8 cellular contexts compared by ENCODE assay signal in the genomic region with DNA sequence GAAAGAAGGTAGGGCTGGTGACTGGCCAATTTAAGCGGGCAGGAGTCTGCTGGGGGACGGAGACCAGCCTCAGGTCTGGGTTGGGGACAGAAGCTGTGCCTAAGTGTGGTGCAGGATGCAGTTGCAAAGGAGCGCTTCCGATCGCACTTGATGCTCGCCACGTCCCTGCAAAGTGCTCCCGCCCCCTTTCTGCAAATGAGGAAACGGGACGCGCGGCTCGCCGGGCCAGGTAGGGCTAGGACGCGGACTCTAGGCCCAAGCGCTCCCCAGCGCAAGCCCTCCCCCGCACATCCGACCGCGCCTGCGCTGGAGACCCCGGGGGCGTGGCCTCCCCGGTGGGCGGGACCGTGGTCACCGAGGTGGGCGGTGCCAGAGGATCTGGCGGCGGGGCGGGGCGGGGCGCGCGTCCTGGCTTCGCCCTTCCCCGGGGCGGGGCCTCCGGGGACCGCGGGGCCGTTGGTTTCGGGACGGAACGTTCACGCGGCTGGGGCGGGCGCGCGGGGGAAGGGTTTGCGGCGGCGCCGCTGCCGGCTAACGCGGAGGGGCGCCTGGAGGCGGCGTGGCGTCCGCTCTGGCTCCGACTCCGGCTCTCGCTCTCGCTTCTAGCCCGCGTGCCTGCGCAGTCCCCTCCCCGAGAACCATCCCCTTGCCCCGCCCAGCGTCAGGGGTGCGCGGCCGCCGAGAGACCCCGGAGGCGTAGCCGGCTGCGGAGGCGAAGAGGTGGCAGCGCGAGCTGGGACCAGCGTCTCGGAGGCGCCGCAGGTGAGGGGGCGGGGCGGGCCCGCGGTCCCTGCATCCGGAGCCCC. TPM values are rescaled to one million over a fixed set of nuclear protein-coding genes. Genes with fewer than 3 reads are reported as not detected.
DNase-seq lines count a peak whose midpoint lies in the region; TF ChIP-seq lines count a peak whose summit lies in the region.

Gene FAM118A (plus strand): TSS at position 513 of the 806 bp plus-strand sequence. CDS start 12,446 bp downstream, outside the sequence.

- peak within 1 kb of the TSS; percentile 91 for H3K4me3 Mint-ChIP-seq in neural progenitor cell

- in situ Hi-C loops in HAP-1 (cut with MboI; ENCODE audit: low sequenced_read_pairs), result no loop called here

- H3K79me2 ChIP-seq in MM.1S (ENCODE audit: low read length), result peaks cover 41% of the 10 kb centered on the region
- H3K79me2 ChIP-seq in neural progenitor cell (ENCODE audit: low read depth), result peaks cover 27% of the 10 kb centered on the region

- peak within 1 kb of the TSS; percentile 73 for H3K4me3 ChIP-seq in HAP-1
- peak within 1 kb of the TSS; percentile 98 for H3K4me3 ChIP-seq in MM.1S (ENCODE audit: low read length)
- H3K4me3 ChIP-seq in SJCRH30, result peak within 1 kb of the TSS; percentile 85
- H3K4me3 ChIP-seq in foreskin fibroblast (ENCODE audit: low read depth in 1 of 2, low read length in 2 of 2), result peak within 1 kb of the TSS; percentile 80 to 92
- peak within 1 kb of the TSS; percentile 90 for H3K4me3 ChIP-seq in neural progenitor cell
- peak within 1 kb of the TSS; percentile 83 to 90 for H3K4me3 ChIP-seq in stomach smooth muscle (ENCODE audit: low read length in 2 of 2)

- peaks cover 5% of the 10 kb centered on the region for H3K36me3 Mint-ChIP-seq in neural progenitor cell

- H2AFZ ChIP-seq in MM.1S (ENCODE audit: low read length) (peak within 1 kb of the TSS; percentile 97), neural progenitor cell (replicated peaks) (peak within 1 kb of the TSS; percentile 87)

- DNase-seq in GDM1 (lab: John Stamatoyannopoulos, UW) (peak; percentile 92), HAP-1 (ENCODE audit: low spot score in 2 of 2) (peak; percentile 87 to 93), MM.1S (peak; percentile 93), SJCRH30 (peak; percentile 83 to 88), foreskin fibroblast (peak; percentile 90 to 97), neural progenitor cell (ENCODE audit: low spot score) (peak; percentile 97)
- peak; percentile 97 for DNase-seq in activated gamma-delta T cell treated with anti-CD3 and anti-CD28 coated beads, Interleukin-2, amount 50 U/mL, for 16 hours (ENCODE audit: low read depth)

- H3K4me1 ChIP-seq in HAP-1, result peaks cover 16% of the 10 kb centered on the region
- H3K4me1 ChIP-seq in MM.1S (ENCODE audit: low read length), result peaks cover 10% of the 10 kb centered on the region
- peaks cover 2% of the 10 kb centered on the region; the same call in 1 of the 2 replicates for H3K4me1 ChIP-seq in SJCRH30
- H3K4me1 ChIP-seq in neural progenitor cell, result peaks cover 25% of the 10 kb centered on the region
- peaks cover 27% of the 10 kb centered on the region for H3K4me1 ChIP-seq in stomach smooth muscle (ENCODE audit: control insufficient read depth, insufficient read depth, low read length)

- H3K36me3 ChIP-seq in HAP-1 (replicated peaks), result peaks cover 4% of the 10 kb centered on the region; the same call in 1 of the 2 replicates
- H3K36me3 ChIP-seq in MM.1S (replicated peaks; ENCODE audit: insufficient read depth, low read length), result no peaks in the 10 kb centered on the region
- H3K36me3 ChIP-seq in SJCRH30, result no peaks in the 10 kb centered on the region
- H3K36me3 ChIP-seq in neural progenitor cell, result no peaks in the 10 kb centered on the region
- no peaks in the 10 kb centered on the region for H3K36me3 ChIP-seq in stomach smooth muscle (ENCODE audit: control insufficient read depth in 2 of 2, insufficient read depth in 2 of 2, low read length in 2 of 2)

- H3K9me3 Mint-ChIP-seq in neural progenitor cell, result no peaks in the 10 kb centered on the region

- H3K27ac ChIP-seq in MM.1S (ENCODE audit: low read length) (peak within 1 kb of the TSS; percentile 55; the same call in 1 of the 2 replicates), SJCRH30 (peak within 1 kb of the TSS; percentile 54; the same call in 1 of the 2 replicates), neural progenitor cell (no peak within 1 kb of the TSS), stomach smooth muscle (ENCODE audit: low read length) (peak within 1 kb of the TSS; percentile 58)

- H3K4me2 ChIP-seq in MM.1S (ENCODE audit: low read depth, low read length) (peak within 1 kb of the TSS; percentile 99), neural progenitor cell (peak within 1 kb of the TSS; percentile 82)

- H3K27me3 Mint-ChIP-seq in neural progenitor cell (ENCODE audit: insufficient read depth, low read depth), result peaks cover 8% of the 10 kb centered on the region

- TF ChIP-seq CTCF in MM.1S (IDR thresholded peaks at IDR 0.05; ENCODE audit: low read length) (no peak), foreskin fibroblast (IDR thresholded peaks at IDR 0.05; ENCODE audit: low read depth, low read length) (no peak), neural progenitor cell (IDR thresholded peaks at IDR 0.05) (no peak)

- H3K9me3 ChIP-seq in HAP-1 (no peaks in the 10 kb centered on the region), MM.1S (replicated peaks; ENCODE audit: insufficient read depth, low read length) (no peaks in the 10 kb centered on the region), SJCRH30 (replicated peaks) (no peaks in the 10 kb centered on the region), neural progenitor cell (ENCODE audit: low read depth) (no peaks in the 10 kb centered on the region), stomach smooth muscle (ENCODE audit: control insufficient read depth in 2 of 2, low read length in 2 of 2) (no peaks in the 10 kb centered on the region)

- H3F3A ChIP-seq in MM.1S (ENCODE audit: insufficient read depth, low read length) (no peaks in the 10 kb centered on the region), neural progenitor cell (ENCODE audit: low read depth) (peaks cover 27% of the 10 kb centered on the region)

- peak within 1 kb of the TSS; percentile 43 for H3K27ac Mint-ChIP-seq in neural progenitor cell

- H3K9ac ChIP-seq in MM.1S (ENCODE audit: low read length) (peak within 1 kb of the TSS; percentile 92), neural progenitor cell (peak within 1 kb of the TSS; percentile 46), stomach smooth muscle (ENCODE audit: low read length in 2 of 2) (peak within 1 kb of the TSS; percentile 86)

- H3K4me1 Mint-ChIP-seq in neural progenitor cell, result peaks cover 27% of the 10 kb centered on the region

- H3K27me3 ChIP-seq in HAP-1 (ENCODE audit: low read depth), result no peaks in the 10 kb centered on the region
- no peaks in the 10 kb centered on the region for H3K27me3 ChIP-seq in MM.1S (replicated peaks; ENCODE audit: insufficient read depth, low read length)
- H3K27me3 ChIP-seq in SJCRH30, result no peaks in the 10 kb centered on the region
- H3K27me3 ChIP-seq in neural progenitor cell, result peaks cover 10% of the 10 kb centered on the region
- H3K27me3 ChIP-seq in stomach smooth muscle (ENCODE audit: control insufficient read depth in 1 of 2, insufficient read depth in 2 of 2, low read length in 2 of 2), result no peaks in the 10 kb centered on the region

- H4K20me1 ChIP-seq in MM.1S (ENCODE audit: insufficient read depth, low read length) (no peaks in the 10 kb centered on the region), neural progenitor cell (ENCODE audit: low read depth) (peaks cover 24% of the 10 kb centered on the region)

- H3K9me2 ChIP-seq in MM.1S (replicated peaks; ENCODE audit: insufficient read depth, low read length), result no peaks in the 10 kb centered on the region

RNA-seq across cellular contexts. Expression of gene FAM118A, which starts in this region (rescaled TPM):
- total RNA-seq in SJCRH30 (2014; rRNA removed; shearing (Covaris generic)), result 11.6 and 13.8 TPM in 2 replicates
- 62.8 and 75.1 TPM in 2 replicates for total RNA-seq in neural progenitor cell (ENCODE audit: low replicate concordance)
